Comparison of ENCODE assay signal across 8 cellular contexts in the genomic region with DNA sequence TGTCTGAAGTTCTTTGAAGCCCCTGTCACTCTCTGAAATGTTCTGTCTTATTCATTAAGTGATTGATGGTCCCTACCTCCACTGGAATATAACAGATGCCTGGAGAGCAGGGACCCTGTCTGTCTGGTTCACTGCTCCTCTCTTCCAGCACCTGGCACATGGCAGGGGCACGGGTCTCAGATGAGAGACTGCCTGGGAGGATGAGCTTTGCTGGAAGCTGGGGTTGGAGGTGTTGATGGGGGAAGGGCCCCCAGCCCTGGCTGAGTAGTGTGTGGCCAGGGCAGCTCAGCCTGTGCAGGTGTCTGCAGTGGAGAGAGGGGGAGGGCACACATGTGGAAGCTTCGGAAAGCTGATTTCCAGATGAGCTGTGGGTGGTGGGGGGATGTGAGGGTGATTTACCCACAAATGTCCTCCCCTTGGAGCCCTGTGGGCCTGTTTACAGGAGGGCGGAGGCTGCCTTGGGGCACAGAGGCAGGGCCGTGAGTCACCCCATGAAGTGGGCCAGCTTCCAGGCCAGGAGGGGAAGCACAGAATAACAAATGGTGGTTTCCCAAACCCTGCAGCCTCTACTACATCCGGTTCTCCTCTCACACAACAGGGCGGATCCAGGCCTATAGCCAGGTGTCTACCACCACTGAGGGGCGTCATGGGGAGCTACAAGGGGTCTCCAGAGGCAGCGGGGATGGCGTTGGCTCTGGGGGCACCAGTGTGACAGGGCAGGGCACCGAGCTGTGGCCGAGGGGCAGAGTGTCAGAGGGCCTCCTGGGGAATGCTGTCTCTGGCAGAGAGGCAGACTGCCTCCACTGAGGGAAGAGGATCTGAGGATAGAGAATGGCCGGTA. TPM values are rescaled to one million over a fixed set of nuclear protein-coding genes. Genes with fewer than 3 reads are reported as not detected.
DNase-seq lines count a peak whose midpoint lies in the region; ATAC-seq and TF ChIP-seq lines count a peak whose summit lies in the region.

No MANE protein-coding gene starts in this region.

- peak; percentile 27 for TF ChIP-seq POLR2A in GM18505 (IDR thresholded peaks at IDR 0.05; ENCODE audit: borderline replicate concordance, extremely low read depth, insufficient read depth, insufficient read length)

- no peak for TF ChIP-seq CTCF in 22Rv1 (IDR thresholded peaks at IDR 0.05)
- TF ChIP-seq CTCF in fibroblast of lung (conservative IDR thresholded peaks at IDR 0.05 in 1 of 2, IDR thresholded peaks at IDR 0.05 in 1 of 2; ENCODE audit: low read depth in 1 of 2, low read length in 2 of 2), result no peak

- H3K4me2 ChIP-seq in fibroblast of lung (ENCODE audit: extremely low read depth, insufficient read depth, low read length), result peak overlapping the region; percentile 58

- H3K36me3 ChIP-seq in fibroblast of lung (ENCODE audit: control insufficient read depth, insufficient read depth, low read length), result no peaks in the 10 kb centered on the region
- no peaks in the 10 kb centered on the region for H3K36me3 ChIP-seq in aorta (ENCODE audit: control insufficient read depth in 1 of 2, insufficient read depth in 2 of 2, low read length in 1 of 2)

- peak overlapping the region; percentile 71 for H2AFZ ChIP-seq in fibroblast of lung (ENCODE audit: low read length)

- H3K79me2 ChIP-seq in fibroblast of lung (ENCODE audit: control insufficient read depth, insufficient read depth, low read length), result no peaks in the 10 kb centered on the region

- H3K9ac ChIP-seq in fibroblast of lung (ENCODE audit: insufficient read depth, low read length), result peak overlapping the region; percentile 26

- H3K9me3 ChIP-seq in fibroblast of lung (ENCODE audit: control insufficient read depth, insufficient read depth, low read depth, low read length) (no peaks in the 10 kb centered on the region), aorta (ENCODE audit: control insufficient read depth, low read length) (no peaks in the 10 kb centered on the region)

- H3K4me1 ChIP-seq in fibroblast of lung (ENCODE audit: control insufficient read depth, extremely low read depth, insufficient read depth, low read length) (peaks cover 13% of the 10 kb centered on the region), aorta (ENCODE audit: control insufficient read depth in 1 of 2, insufficient read depth in 2 of 2, low read length in 2 of 2) (no peaks in the 10 kb centered on the region)

- no peaks in the 10 kb centered on the region for H3K27me3 ChIP-seq in fibroblast of lung (ENCODE audit: control insufficient read depth, insufficient read depth, low read length)
- H3K27me3 ChIP-seq in aorta (ENCODE audit: control insufficient read depth in 1 of 2, insufficient read depth in 2 of 2, low read length in 1 of 2), result no peaks in the 10 kb centered on the region

- H3K4me3 ChIP-seq in fibroblast of lung (replicated peaks in 1 of 4; ENCODE audit: control extremely low read depth in 1 of 4, insufficient read depth in 1 of 4, low read depth in 3 of 4, low read length in 4 of 4), result no peak overlapping the region
- no peak overlapping the region for H3K4me3 ChIP-seq in aorta (ENCODE audit: low read length in 2 of 2)

- intact Hi-C loops in aorta (cut with DNase I), result loop anchor here in 1 of 2 donors (2.0 kb wide), 1 partner anchor 37 kb away; no protein-coding TSS in a partner anchor

- H3K27ac ChIP-seq in 22Rv1 (0 out of 2 replicates have a peak overlapping the region, but pooled peaks have one; percentile 1), fibroblast of lung (ENCODE audit: insufficient read depth, low read length) (peak overlapping the region; percentile 81), aorta (ENCODE audit: low read depth in 1 of 2, low read length in 2 of 2) (peak overlapping the region in 1 of 2 donors; percentile 87)

- ATAC-seq in GM18505 (IDR thresholded peaks at IDR 0.05; ENCODE audit: unreplicated experiment) (peak; percentile 79), HG02884 (IDR thresholded peaks at IDR 0.05; ENCODE audit: unreplicated experiment) (peak; percentile 92), aorta (ENCODE audit: low FRiP score) (peak; percentile 81)

- 34 to 39% methylated on average over 12 of the region's 12 CpGs for WGBS in aorta, 2 donors

- H4K20me1 ChIP-seq in fibroblast of lung (ENCODE audit: control insufficient read depth, extremely low read depth, insufficient read depth, low read length), result no peaks in the 10 kb centered on the region

- peak; percentile 79 for DNase-seq in NCI-H345 (lab: John Stamatoyannopoulos, UW)
- peak; percentile 83 for DNase-seq in activated CD8-positive, alpha-beta memory T cell treated with anti-CD3 and anti-CD28 coated beads, Interleukin-2, amount 50 U/mL, for 48 hours
- peak; percentile 90 to 91 for DNase-seq in fibroblast of lung (ENCODE audit: low read depth in 2 of 2)
- peak; percentile 43 for DNase-seq in pulmonary artery endothelial cell (ENCODE audit: low read depth, low spot score)
- DNase-seq in aorta, result peak; percentile 95

RNA-seq across cellular contexts. Expression of a gene that starts 11.0 kb away (rescaled TPM):
- total RNA-seq in fibroblast of lung (3.1 and 3.5 TPM in 2 replicates), pulmonary artery endothelial cell (288 and 399 TPM in 2 replicates), aorta (10 to 100 TPM in 1 of 2 donors, 1 to 10 TPM in 1; 8.7 to 17.3 TPM)
- polyA plus RNA-seq in fibroblast of lung (3.1 and 8.6 TPM in 2 replicates), aorta (100 to 1,000 TPM in 1 of 2 donors, 10 to 100 TPM in 1; 82.6 to 110 TPM)
- 2.6 and 11.8 TPM in 2 replicates for polyA plus RNA-seq in fibroblast of lung (2012)
- polyA minus RNA-seq in fibroblast of lung (ENCODE audit: low replicate concordance), result 25.5 and 29.2 TPM in 2 replicates

RNA-seq across cellular contexts. Expression of a gene that starts 30.5 kb away (rescaled TPM):
- total RNA-seq in fibroblast of lung (0.17 TPM in 1 of 2 replicates, not detected in the other), pulmonary artery endothelial cell (0.07 TPM in 1 of 2 replicates, not detected in the other), aorta (under 1 TPM; 0.39 to 0.45 TPM)
- polyA plus RNA-seq in fibroblast of lung (0.02 TPM in 1 of 2 replicates, not detected in the other), aorta (1 to 10 TPM; 2.1 to 3.2 TPM)
- polyA plus RNA-seq in fibroblast of lung (2012), result not detected in 2 replicates
- polyA minus RNA-seq in fibroblast of lung (ENCODE audit: low replicate concordance), result not detected in 2 replicates

RNA-seq across cellular contexts. Expression of a gene that starts 47.3 kb away (rescaled TPM):
- total RNA-seq in fibroblast of lung (not detected in 2 replicates), pulmonary artery endothelial cell (not detected in 2 replicates), aorta (under 1 TPM in 1 of 2 donors, not detected in 1; 0.45 TPM)
- polyA plus RNA-seq in fibroblast of lung (not detected in 2 replicates), aorta (1 to 10 TPM in 1 of 2 donors, not detected in 1; 2.9 TPM)
- not detected in 2 replicates for polyA plus RNA-seq in fibroblast of lung (2012)
- not detected in 2 replicates for polyA minus RNA-seq in fibroblast of lung (ENCODE audit: low replicate concordance)

RNA-seq across cellular contexts. Expression of a gene that starts 52.2 kb away (rescaled TPM):
- total RNA-seq in fibroblast of lung (under 0.01 and 0.17 TPM in 2 replicates), pulmonary artery endothelial cell (2.0 and 4.9 TPM in 2 replicates), aorta (under 1 TPM; 0.12 to 0.71 TPM)
- polyA plus RNA-seq in fibroblast of lung (0.90 and 1.0 TPM in 2 replicates), aorta (under 1 TPM in 1 of 2 donors, not detected in 1; 0.20 TPM)
- 0.83 and 1.1 TPM in 2 replicates for polyA plus RNA-seq in fibroblast of lung (2012)
- 0.89 and 1.5 TPM in 2 replicates for polyA minus RNA-seq in fibroblast of lung (ENCODE audit: low replicate concordance)

Comparison
In these comparisons a context has a peak if more than half of its experiments do, and no peak if none do; other contexts are left out.
1. DNase-seq: peak in every context shown above with its lines; median percentile 95 in aorta; 90 in fibroblast of lung; 83 in activated CD8-positive, alpha-beta memory T cell treated with anti-CD3 and anti-CD28 coated beads, Interleukin-2, amount 50 U/mL, for 48 hours; 79 in NCI-H345; 43 in pulmonary artery endothelial cell.
2. RNA of a gene that starts 11.0 kb away (total RNA-seq): 288 to 399 TPM in pulmonary artery endothelial cell; 8.7 to 17.3 TPM in aorta and 3.1 to 3.5 TPM in fibroblast of lung; every median in the first group is over 10 times any median in the second.
3. Peak in every context shown above with its lines, with median percentiles within 50 percentile points of each other: ATAC-seq.